In the genomic region with DNA sequence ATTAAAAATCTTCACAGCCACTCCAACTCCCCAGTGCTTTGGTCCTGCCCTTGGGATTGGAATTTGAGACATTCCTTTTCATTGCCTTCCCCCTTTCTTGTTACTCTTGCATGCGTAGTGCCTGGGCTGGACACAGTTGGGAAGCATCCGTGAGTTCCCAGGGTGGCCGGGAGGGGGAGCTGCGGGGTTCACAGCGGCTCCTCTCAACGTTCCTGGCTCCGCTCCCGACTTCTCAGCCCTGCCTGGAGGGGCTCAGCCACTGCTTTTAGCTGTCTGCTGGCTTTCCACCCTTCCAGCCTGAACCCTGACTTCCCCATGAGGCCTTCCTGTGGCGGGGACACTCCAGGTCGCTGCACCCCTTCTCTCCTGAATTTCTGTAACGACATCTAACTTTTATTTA, we compare ENCODE assay signal across 8 cellular contexts. TPM values are rescaled to one million over a fixed set of nuclear protein-coding genes. Genes with fewer than 3 reads are reported as not detected.
DNase-seq lines count a peak whose midpoint lies in the region; ATAC-seq and TF ChIP-seq lines count a peak whose summit lies in the region.

No MANE protein-coding gene starts in this region.

- H3K36me3 Mint-ChIP-seq in activated naive CD8-positive, alpha-beta T cell treated with anti-CD3 and anti-CD28 coated beads, Interleukin-2, amount 10 ng/mL, durations not matched to agents 7 days and 5 days, result peaks cover 2% of the 10 kb centered on the region

- TF ChIP-seq CTCF in HL-60 (IDR thresholded peaks at IDR 0.05; ENCODE audit: insufficient read depth, low read length), result peak; percentile 27
- peak; percentile 72 to 92 (median 81) for TF ChIP-seq CTCF in heart left ventricle (IDR thresholded peaks at IDR 0.05)

- H3K27ac Mint-ChIP-seq in activated naive CD8-positive, alpha-beta T cell treated with anti-CD3 and anti-CD28 coated beads, Interleukin-2, amount 10 ng/mL, durations not matched to agents 7 days and 5 days, result no peak overlapping the region

- H3K4me1 ChIP-seq in SJCRH30, result no peaks in the 10 kb centered on the region
- peaks cover 0 to 3% (median 0%) of the 10 kb centered on the region in 12 donors for H3K4me1 ChIP-seq in heart left ventricle

- peak; percentile 39 for DNase-seq in COLO668 (lab: John Stamatoyannopoulos, UW; ENCODE audit: unreplicated experiment)
- peak in 1 of 2 experiments; percentile 15 for DNase-seq in HL-60 (ENCODE audit: low read depth in 1 of 2, low spot score in 1 of 2)
- DNase-seq in SJCRH30, result peak; percentile 90 to 93
- DNase-seq in activated naive CD8-positive, alpha-beta T cell treated with anti-CD3 and anti-CD28 coated beads, Interleukin-2, amount 10 ng/mL, durations not matched to agents 7 days and 5 days, result peak; percentile 62
- peak; percentile 84 to 90 (median 85) for DNase-seq in heart left ventricle
- DNase-seq in posterior vena cava (ENCODE audit: low spot score), result peak; percentile 93

- H3K9me3 ChIP-seq in SJCRH30 (replicated peaks) (no peaks in the 10 kb centered on the region), heart left ventricle (no peaks in the 10 kb centered on the region)

- ATAC-seq in activated naive CD8-positive, alpha-beta T cell treated with anti-CD3 and anti-CD28 coated beads, Interleukin-2, amount 10 ng/mL, durations not matched to agents 7 days and 5 days (ENCODE audit: low read depth), result peak; percentile 51
- ATAC-seq in heart left ventricle (peak; percentile 68 to 95 (median 90)), HG02840 (IDR thresholded peaks at IDR 0.05; ENCODE audit: low FRiP score, unreplicated experiment) (no peak), HG03442 (IDR thresholded peaks at IDR 0.05; ENCODE audit: unreplicated experiment) (no peak)

- peaks cover 2% of the 10 kb centered on the region for H3K4me1 Mint-ChIP-seq in activated naive CD8-positive, alpha-beta T cell treated with anti-CD3 and anti-CD28 coated beads, Interleukin-2, amount 10 ng/mL, durations not matched to agents 7 days and 5 days

- H3K27ac ChIP-seq in HL-60 (replicated peaks) (no peak overlapping the region), SJCRH30 (no peak overlapping the region), heart left ventricle (no peak overlapping the region)

- POLR2A ChIA-PET in activated naive CD8-positive, alpha-beta T cell treated with anti-CD3 and anti-CD28 coated beads, Interleukin-2, amount 10 ng/mL, durations not matched to agents 7 days and 5 days (lab: Charles Lee), result no interaction called here

- H3K4me3 Mint-ChIP-seq in activated naive CD8-positive, alpha-beta T cell treated with anti-CD3 and anti-CD28 coated beads, Interleukin-2, amount 10 ng/mL, durations not matched to agents 7 days and 5 days, result no peak overlapping the region

- H3K36me3 ChIP-seq in SJCRH30, result peaks cover 11% of the 10 kb centered on the region
- peaks cover 0 to 10% (median 0%) of the 10 kb centered on the region in 9 donors for H3K36me3 ChIP-seq in heart left ventricle

- intact Hi-C loops in heart left ventricle (cut with DNase I), result loop anchor here in 9 of 10 donors (2.0 to 10.0 kb wide), 4 partner anchors 91 to 187 kb away; no protein-coding TSS in a partner anchor
- intact Hi-C loops in posterior vena cava (cut with DNase I), result loop anchor here in 1 of 2 donors (10.0 kb wide), 1 partner anchor 181 kb away; no protein-coding TSS in a partner anchor

- H3K27me3 Mint-ChIP-seq in activated naive CD8-positive, alpha-beta T cell treated with anti-CD3 and anti-CD28 coated beads, Interleukin-2, amount 10 ng/mL, durations not matched to agents 7 days and 5 days, result no peaks in the 10 kb centered on the region

- H3K4me3 ChIP-seq in HL-60 (replicated peaks; ENCODE audit: insufficient read depth, low read length) (no peak overlapping the region), SJCRH30 (no peak overlapping the region), heart left ventricle (no peak overlapping the region)

- H3K27me3 ChIP-seq in HL-60 (ENCODE audit: insufficient read depth, poor library complexity, severe bottlenecking) (no peaks in the 10 kb centered on the region), SJCRH30 (no peaks in the 10 kb centered on the region), heart left ventricle (no peaks in the 10 kb centered on the region)

- no peaks in the 10 kb centered on the region for H3K9me3 Mint-ChIP-seq in activated naive CD8-positive, alpha-beta T cell treated with anti-CD3 and anti-CD28 coated beads, Interleukin-2, amount 10 ng/mL, durations not matched to agents 7 days and 5 days

- TF ChIP-seq POLR2A in heart left ventricle (IDR thresholded peaks at IDR 0.05), result no peak

- 15 to 17% (median 16%) methylated on average over 11 of the region's 11 CpGs for WGBS in heart left ventricle, 4 donors

RNA-seq across cellular contexts. Expression of a gene that starts 3.2 kb away (rescaled TPM):
- total RNA-seq in SJCRH30 (2014; rRNA removed; shearing (Covaris generic)), result 0.20 TPM in 1 of 2 replicates, not detected in the other
- total RNA-seq in activated naive CD8-positive, alpha-beta T cell treated with anti-CD3 and anti-CD28 coated beads, Interleukin-2, amount 10 ng/mL, durations not matched to agents 7 days and 5 days, result under 1 TPM in 1 of 2 experiments, not detected in 1; 0.34 TPM
- total RNA-seq in heart left ventricle (not detected), posterior vena cava (not detected)
- not detected for polyA plus RNA-seq in heart left ventricle

RNA-seq across cellular contexts. Expression of a gene that starts 18.8 kb away (rescaled TPM):
- 1.7 and 1.8 TPM in 2 replicates for total RNA-seq in SJCRH30 (2014; rRNA removed; shearing (Covaris generic))
- not detected for total RNA-seq in activated naive CD8-positive, alpha-beta T cell treated with anti-CD3 and anti-CD28 coated beads, Interleukin-2, amount 10 ng/mL, durations not matched to agents 7 days and 5 days
- 1 to 10 TPM; 1.9 to 3.1 (median 2.1) TPM for total RNA-seq in heart left ventricle
- polyA plus RNA-seq in heart left ventricle, result 1 to 10 TPM; 1.9 to 2.1 TPM
- total RNA-seq in posterior vena cava, result 1 to 10 TPM; 3.6 to 3.7 TPM

RNA-seq across cellular contexts. Expression of a gene that starts 23.3 kb away (rescaled TPM):
- 107 and 111 TPM in 2 replicates for total RNA-seq in SJCRH30 (2014; rRNA removed; shearing (Covaris generic))
- 10 to 100 TPM; 73.9 to 86.9 TPM for total RNA-seq in activated naive CD8-positive, alpha-beta T cell treated with anti-CD3 and anti-CD28 coated beads, Interleukin-2, amount 10 ng/mL, durations not matched to agents 7 days and 5 days
- total RNA-seq in heart left ventricle (10 to 100 TPM in 1 of 9 donors, 1 to 10 TPM in 2, under 1 TPM in 6; 0.09 to 13.5 (median 0.68) TPM), posterior vena cava (under 1 TPM; 0.24 to 0.79 TPM)
- under 1 TPM; 0.08 to 0.36 TPM for polyA plus RNA-seq in heart left ventricle

RNA-seq across cellular contexts. Expression of a gene that starts 23.4 kb away (rescaled TPM):
- total RNA-seq in SJCRH30 (2014; rRNA removed; shearing (Covaris generic)), result 57.8 and 60.9 TPM in 2 replicates
- total RNA-seq in activated naive CD8-positive, alpha-beta T cell treated with anti-CD3 and anti-CD28 coated beads, Interleukin-2, amount 10 ng/mL, durations not matched to agents 7 days and 5 days, result 10 to 100 TPM; 50.3 to 53.8 TPM
- 10 to 100 TPM in 1 of 9 donors, 1 to 10 TPM in 8; 3.1 to 15.0 (median 5.7) TPM for total RNA-seq in heart left ventricle
- polyA plus RNA-seq in heart left ventricle, result 1 to 10 TPM; 3.1 to 6.4 TPM
- 1 to 10 TPM; 8.4 to 8.8 TPM for total RNA-seq in posterior vena cava

RNA-seq across cellular contexts. Expression of a gene that starts 37.1 kb away (rescaled TPM):
- total RNA-seq in SJCRH30 (2014; rRNA removed; shearing (Covaris generic)), result 40.4 and 45.2 TPM in 2 replicates
- 1 to 10 TPM; 8.1 TPM for total RNA-seq in activated naive CD8-positive, alpha-beta T cell treated with anti-CD3 and anti-CD28 coated beads, Interleukin-2, amount 10 ng/mL, durations not matched to agents 7 days and 5 days
- total RNA-seq in heart left ventricle (1 to 10 TPM; 3.5 to 10.0 (median 5.3) TPM), posterior vena cava (10 to 100 TPM; 19.5 to 23.6 TPM)
- 1 to 10 TPM; 2.6 to 5.6 TPM for polyA plus RNA-seq in heart left ventricle

Comparison
In these comparisons a context has a peak if more than half of its experiments do, and no peak if none do; other contexts are left out.
1. ATAC-seq: peak in activated naive CD8-positive, alpha-beta T cell treated with anti-CD3 and anti-CD28 coated beads, Interleukin-2, amount 10 ng/mL, durations not matched to agents 7 days and 5 days (single experiment) and heart left ventricle (4 of 4); none in HG02840 (single experiment) and HG03442 (single experiment).